In the genomic region with DNA sequence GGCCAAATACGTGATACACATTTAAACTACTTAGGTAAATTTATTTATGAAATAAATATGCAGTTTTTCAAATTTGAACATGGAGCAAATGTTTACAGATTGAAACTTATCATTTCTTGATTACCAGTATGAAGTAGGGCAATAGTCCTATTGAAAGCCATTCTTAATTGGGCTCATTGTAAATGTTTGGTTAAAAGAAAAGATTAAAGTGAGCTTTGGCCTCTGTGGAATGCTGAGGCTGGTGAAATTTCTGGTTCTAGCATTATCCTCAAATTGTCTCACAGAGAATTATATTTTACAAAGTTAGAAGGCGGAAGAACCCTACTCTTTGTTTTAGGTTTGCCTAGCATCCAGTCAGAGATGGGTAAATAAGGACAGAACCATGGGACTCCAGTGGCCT, we compare ENCODE assay signal across 18 cellular contexts.
"Had no signal": no experiment of that assay in that cellular context is flagged by ENCODE, and none has a peak within 500 bp of the region (broad histone marks: within the 10 kb centered on the region; RNA-seq: fewer than 3 reads in every experiment).

No MANE protein-coding gene starts in this region.

- H3K4me1 ChIP-seq: breast epithelium, esophagus squamous epithelium had no signal

- H3K9me3 ChIP-seq: breast epithelium, esophagus squamous epithelium, mucosa of descending colon, neutrophil, transverse colon had no signal

- H3K36me3 ChIP-seq: breast epithelium, esophagus squamous epithelium, neutrophil, transverse colon had no signal

- DNase-seq: activated CD4-positive, alpha-beta T cell treated with anti-CD3 and anti-CD28 coated beads for 4 hours; activated CD4-positive, alpha-beta T cell treated with anti-CD3 and anti-CD28 coated beads, Interleukin-2, amount 50 U/mL, for 48 hours; activated CD8-positive, alpha-beta memory T cell treated with anti-CD3 and anti-CD28 coated beads for 24 hours; activated gamma-delta T cell; activated naive CD4-positive, alpha-beta T cell treated with anti-CD3 and anti-CD28 coated beads, Interleukin-2, amount 10 ng/mL, durations not matched to agents 7 days and 5 days; amniotic stem cell; central memory CD4-positive, alpha-beta T cell; esophagus squamous epithelium; foreskin melanocyte; islet precursor cell; left ventricle myocardium superior; mucosa of descending colon; small intestine; stimulated activated CD4-positive, alpha-beta T cell treated with anti-CD3 and anti-CD28 coated beads, Interleukin-4, amount 100 ng/mL, for 24 hours; transverse colon had no signal

- H3K4me3 ChIP-seq: mucosa of descending colon had no signal

- H3K27me3 ChIP-seq: breast epithelium had no signal

- H3K27ac ChIP-seq: breast epithelium, neutrophil, VCaP had no signal
